ENCODE assay signal across 8 cellular contexts in genomic region chr2:134683561-134684112, GRCh38. TPM values are rescaled to one million over a fixed set of nuclear protein-coding genes. Genes with fewer than 3 reads are reported as not detected.
DNase-seq lines count a peak whose midpoint lies in the region; ATAC-seq and TF ChIP-seq lines count a peak whose summit lies in the region.

No MANE protein-coding gene starts in this region.

- H3K9me3 ChIP-seq in KOPT-K1 (ENCODE audit: insufficient read depth, low read length, poor library complexity, severe bottlenecking) = no peaks in the 10 kb centered on the region

- 67 to 88% methylated on average over 2 of the region's 2 CpGs for WGBS in lower leg skin, 2 donors

- ATAC-seq in GM21390 (IDR thresholded peaks at IDR 0.05; ENCODE audit: unreplicated experiment) (peak; percentile 77), GM19397 (IDR thresholded peaks at IDR 0.05; ENCODE audit: unreplicated experiment) (no peak)

- H3K4me3 ChIP-seq in fibroblast of mammary gland (ENCODE audit: control insufficient read depth, low read depth, low read length) (no peak overlapping the region), lower leg skin (ENCODE audit: low read depth, poor library complexity, severe bottlenecking) (no peak overlapping the region)

- TF ChIP-seq CTCF in GM10266 (IDR thresholded peaks at IDR 0.05; ENCODE audit: control insufficient read depth, insufficient read depth, low read depth, missing control alignments) (no peak), fibroblast of mammary gland (conservative IDR thresholded peaks at IDR 0.05; ENCODE audit: control insufficient read depth, insufficient read depth, low read depth, low read length) (no peak), lower leg skin (IDR thresholded peaks at IDR 0.05) (no peak)

- TF ChIP-seq POLR2A in lower leg skin (IDR thresholded peaks at IDR 0.05) = no peak

- H3K36me3 ChIP-seq in KOPT-K1 (ENCODE audit: insufficient read depth, low read length) = no peaks in the 10 kb centered on the region

- H3K27ac ChIP-seq in KOPT-K1 (ENCODE audit: low read depth, low read length, poor library complexity, severe bottlenecking) = peak overlapping the region; percentile 10

- DNase-seq in GM10266 (ENCODE audit: extremely low spot score) = peak; percentile 19
- peak; percentile 1 for DNase-seq in fibroblast of mammary gland (ENCODE audit: low read depth)
- no peak for DNase-seq in NCI-H1694 treated with DMSO at 0.1 percent for 48 hours (lab: John Stamatoyannopoulos, UW)
- DNase-seq in lower leg skin (ENCODE audit: low spot score in 2 of 2) = no peak
- DNase-seq in NCI-H1436 (lab: John Stamatoyannopoulos, UW) = no peak

- intact Hi-C loops in lower leg skin (cut with DNase I; ENCODE audit: low total_unique reads) = no loop called here

RNA-seq across cellular contexts. Expression of gene TMEM163, which starts 35.2 kb away (rescaled TPM):
- under 1 TPM in 2 of 4 donors, not detected in 2; 0.19 to 0.46 TPM for total RNA-seq in lower leg skin

Comparison
In these comparisons a context has a peak if more than half of its experiments do, and no peak if none do; other contexts are left out.
1. DNase-seq: peak in GM10266 (single experiment) and fibroblast of mammary gland (single experiment); none in NCI-H1694 treated with DMSO at 0.1 percent for 48 hours (single experiment), lower leg skin (0 of 2) and NCI-H1436 (single experiment).